ENCODE assay signal across 9 cellular contexts in genomic region chrX:41265615-41266014, GRCh38.
DNase-seq lines count a peak whose midpoint lies in the region; ATAC-seq, FAIRE-seq and TF ChIP-seq lines count a peak whose summit lies in the region.
"Had no signal": no experiment of that assay in that cellular context is flagged by ENCODE, and none has a peak within 500 bp of the region (broad histone marks: within the 10 kb centered on the region; RNA-seq: fewer than 3 reads in every experiment).

No MANE protein-coding gene starts in this region.

- FAIRE-seq in astrocyte (lab: Jason Lieb, UNC): peak; percentile 9
- no peak for FAIRE-seq in GM19239 (lab: Jason Lieb, UNC)
- no peak for FAIRE-seq in small intestine (lab: Jason Lieb, UNC)

- H3K27me3 ChIP-seq in astrocyte (ENCODE audit: insufficient read depth, low read length) (no peaks in the 10 kb centered on the region), small intestine (ENCODE audit: control insufficient read depth in 2 of 2, insufficient read depth in 2 of 2, low read length in 2 of 2) (no peaks in the 10 kb centered on the region)

- no peaks in the 10 kb centered on the region for H3K36me3 ChIP-seq in astrocyte (ENCODE audit: insufficient read depth, low read length)
- H3K36me3 ChIP-seq in small intestine (ENCODE audit: control insufficient read depth in 2 of 2, insufficient read depth in 2 of 2, low read length in 2 of 2): no peaks in the 10 kb centered on the region

- TF ChIP-seq CTCF in CD14-positive monocyte (IDR thresholded peaks at IDR 0.05): no peak
- TF ChIP-seq CTCF in astrocyte (IDR thresholded peaks at IDR 0.05; ENCODE audit: insufficient read depth, low read depth, low read length): no peak

- intact Hi-C loops in CD14-positive monocyte (cut with micrococcal nuclease): no loop called here

- WGBS in small intestine, 3 donors: 40 to 81% (median 69%) methylated on average over 8 of the region's 8 CpGs

- DNase-seq in CD14-positive monocyte (ENCODE audit: low spot score): peak; percentile 67
- DNase-seq in SK-MEL-5 (ENCODE audit: low read depth, low spot score): peak; percentile 72
- peak; percentile 67 for DNase-seq in astrocyte (ENCODE audit: low read depth)
- peak; percentile 4 for DNase-seq in occipital lobe (lab: John Stamatoyannopoulos, UW)
- DNase-seq in SW480 (ENCODE audit: low spot score): no peak
- no peak for DNase-seq in GM19239 (ENCODE audit: insufficient read length, low spot score)
- DNase-seq in small intestine: no peak

- no peaks in the 10 kb centered on the region for H4K20me1 ChIP-seq in astrocyte (ENCODE audit: insufficient read depth, low read length)

- in situ Hi-C loops in SK-MEL-5 (cut with HindIII; ENCODE audit: low pct_unique_long_range_greater_than_20kb, low sequenced_read_pairs): no loop called here

- no peaks in the 10 kb centered on the region for H3K4me1 ChIP-seq in astrocyte (ENCODE audit: insufficient read depth, low read length)
- no peaks in the 10 kb centered on the region for H3K4me1 ChIP-seq in small intestine (ENCODE audit: control insufficient read depth in 2 of 2, insufficient read depth in 1 of 2, low read depth in 1 of 2, low read length in 1 of 2)

- H3K4me2 ChIP-seq in astrocyte (ENCODE audit: low read length): peak overlapping the region; percentile 35

- H3K36me3 Mint-ChIP-seq in CD14-positive monocyte (no peaks in the 10 kb centered on the region), astrocyte (ENCODE audit: low read depth, unreplicated experiment) (no peaks in the 10 kb centered on the region)

- H3K9me3 ChIP-seq in astrocyte (ENCODE audit: insufficient read depth, low read depth, low read length): no peaks in the 10 kb centered on the region
- H3K9me3 ChIP-seq in small intestine (ENCODE audit: control insufficient read depth, low read depth): no peaks in the 10 kb centered on the region

- H3K4me3 Mint-ChIP-seq in CD14-positive monocyte (peak overlapping the region; percentile 53 to 55), astrocyte (ENCODE audit: unreplicated experiment) (no peak overlapping the region)

- ATAC-seq in GM18498 (IDR thresholded peaks at IDR 0.05; ENCODE audit: unreplicated experiment): no peak

- no peaks in the 10 kb centered on the region for H3K79me2 ChIP-seq in astrocyte (ENCODE audit: insufficient read depth, low read length)

- H3K9ac ChIP-seq in astrocyte (ENCODE audit: low read length): peak overlapping the region; percentile 35

- H3K27ac Mint-ChIP-seq in CD14-positive monocyte: peak overlapping the region; percentile 72 to 87 (median 78)
- H3K27ac Mint-ChIP-seq in astrocyte (ENCODE audit: unreplicated experiment): no peak overlapping the region

- H3K4me1 Mint-ChIP-seq in CD14-positive monocyte (peaks cover 5% of the 10 kb centered on the region), astrocyte (ENCODE audit: low read depth, unreplicated experiment) (peaks cover 2% of the 10 kb centered on the region)

- H3K27ac ChIP-seq in astrocyte (ENCODE audit: low read depth, low read length) (no peak overlapping the region), small intestine (ENCODE audit: low read depth in 1 of 2, low read length in 1 of 2) (no peak overlapping the region)
- H3K27ac ChIP-seq: skin epidermis had no signal

- H3K4me3 ChIP-seq in astrocyte (ENCODE audit: insufficient read depth, low read depth, low read length) (no peak overlapping the region), small intestine (ENCODE audit: low read depth in 1 of 2, low read length in 2 of 2) (no peak overlapping the region)

- peak overlapping the region; percentile 21 for H2AFZ ChIP-seq in astrocyte (ENCODE audit: low read depth, low read length)

- H3K9me3 Mint-ChIP-seq in CD14-positive monocyte: peaks cover 2 to 11% (median 5%) of the 10 kb centered on the region in 7 donors
- H3K9me3 Mint-ChIP-seq in astrocyte (ENCODE audit: unreplicated experiment): no peaks in the 10 kb centered on the region

- H3K27me3 Mint-ChIP-seq in CD14-positive monocyte (ENCODE audit: low read depth in 3 of 3) (peaks cover 0 to 10% (median 0%) of the 10 kb centered on the region in 3 donors), astrocyte (ENCODE audit: low read depth, unreplicated experiment) (no peaks in the 10 kb centered on the region)

Comparison
In these comparisons a context has a peak if more than half of its experiments do, and no peak if none do; other contexts are left out.
1. DNase-seq: peak in CD14-positive monocyte (single experiment), SK-MEL-5 (single experiment), astrocyte (single experiment) and occipital lobe (single experiment); none in SW480 (single experiment), GM19239 (single experiment) and small intestine (single experiment).